In genomic region chr1:232597721-232598120, GRCh38 we compare ENCODE assay signal across 15 cellular contexts. TPM values are rescaled to one million over a fixed set of nuclear protein-coding genes. Genes with fewer than 3 reads are reported as not detected.
DNase-seq lines count a peak whose midpoint lies in the region; ATAC-seq, FAIRE-seq and TF ChIP-seq lines count a peak whose summit lies in the region.
"Had no signal": no experiment of that assay in that cellular context is flagged by ENCODE, and none has a peak within 500 bp of the region (broad histone marks: within the 10 kb centered on the region; RNA-seq: fewer than 3 reads in every experiment).

No MANE protein-coding gene starts in this region.

- H3K9me3 ChIP-seq in small intestine (ENCODE audit: control insufficient read depth, low read depth): no peaks in the 10 kb centered on the region
- H3K9me3 ChIP-seq in ovary: no peaks in the 10 kb centered on the region
- H3K9me3 ChIP-seq: A549 had no signal

- no peak overlapping the region for H3K4me3 Mint-ChIP-seq in activated CD4-positive, alpha-beta T cell treated with anti-CD3 and anti-CD28 coated beads, Interleukin-2, amount 10 ng/mL, durations not matched to agents 7 days and 5 days

- no peak for FAIRE-seq in small intestine (lab: Jason Lieb, UNC)
- FAIRE-seq: A549, endometrium had no signal

- CTCF ChIA-PET in activated CD4-positive, alpha-beta T cell treated with anti-CD3 and anti-CD28 coated beads, Interleukin-2, amount 10 ng/mL, durations not matched to agents 7 days and 5 days (lab: Charles Lee): interaction anchor here (0.9 to 1.8 kb wide), 4 partner anchors 8 to 33 kb away, joined by 3 to 6 read pairs (median 4); partner anchors contain the start of gene SIPA1L2

- peak overlapping the region; percentile 82 for H3K27ac Mint-ChIP-seq in activated CD4-positive, alpha-beta T cell treated with anti-CD3 and anti-CD28 coated beads, Interleukin-2, amount 10 ng/mL, durations not matched to agents 7 days and 5 days

- H3K27me3 ChIP-seq in small intestine (ENCODE audit: control insufficient read depth in 2 of 2, insufficient read depth in 2 of 2, low read length in 2 of 2) (no peaks in the 10 kb centered on the region), ovary (no peaks in the 10 kb centered on the region)

- peaks cover 12% of the 10 kb centered on the region for H3K36me3 Mint-ChIP-seq in activated CD4-positive, alpha-beta T cell treated with anti-CD3 and anti-CD28 coated beads, Interleukin-2, amount 10 ng/mL, durations not matched to agents 7 days and 5 days (ENCODE audit: low read depth)

- H3K9me3 Mint-ChIP-seq in activated CD4-positive, alpha-beta T cell treated with anti-CD3 and anti-CD28 coated beads, Interleukin-2, amount 10 ng/mL, durations not matched to agents 7 days and 5 days: peaks cover 2% of the 10 kb centered on the region

- intact Hi-C loops in ovary (cut with DNase I): no loop called here

- peaks cover 46% of the 10 kb centered on the region for H3K4me1 Mint-ChIP-seq in activated CD4-positive, alpha-beta T cell treated with anti-CD3 and anti-CD28 coated beads, Interleukin-2, amount 10 ng/mL, durations not matched to agents 7 days and 5 days

- no peaks in the 10 kb centered on the region for H3K27me3 Mint-ChIP-seq in activated CD4-positive, alpha-beta T cell treated with anti-CD3 and anti-CD28 coated beads, Interleukin-2, amount 10 ng/mL, durations not matched to agents 7 days and 5 days

- TF ChIP-seq CTCF in ovary (IDR thresholded peaks at IDR 0.05): no peak

- DNase-seq in activated CD4-positive, alpha-beta T cell treated with anti-CD3 and anti-CD28 coated beads, Interleukin-2, amount 10 ng/mL, durations not matched to agents 7 days and 5 days: no peak
- no peak for DNase-seq in activated CD4-positive, alpha-beta T cell treated with anti-CD3 and anti-CD28 coated beads, Interleukin-2, amount 50 U/mL, for 4 hours
- DNase-seq in small intestine (peak; percentile 43), ovary (no peak), NCI-H82 (lab: John Stamatoyannopoulos, UW) (no peak), retina (no peak)
- DNase-seq: amniotic stem cell, EL, GM23248, KBM-7, NCI-H446 treated with DMSO at 0.1 percent for 48 hours had no signal

- 20 to 54% (median 33%) methylated on average over 2 of the region's 2 CpGs for WGBS in small intestine, 3 donors
- 94 to 96% (median 96%) methylated on average over 2 of the region's 2 CpGs for WGBS in ovary, 3 donors

- H3K4me3 ChIP-seq in small intestine (ENCODE audit: low read depth in 1 of 2, low read length in 2 of 2) (no peak overlapping the region), ovary (no peak overlapping the region)
- H3K4me3 ChIP-seq: A549, GM23248 had no signal

- H3K36me3 ChIP-seq in small intestine (ENCODE audit: control insufficient read depth in 2 of 2, insufficient read depth in 2 of 2, low read length in 2 of 2) (no peaks in the 10 kb centered on the region), ovary (no peaks in the 10 kb centered on the region)

- POLR2A ChIA-PET in activated CD4-positive, alpha-beta T cell treated with anti-CD3 and anti-CD28 coated beads, Interleukin-2, amount 10 ng/mL, durations not matched to agents 7 days and 5 days (lab: Charles Lee): no interaction called here

- H3K4me1 ChIP-seq in small intestine (ENCODE audit: control insufficient read depth in 2 of 2, insufficient read depth in 1 of 2, low read depth in 1 of 2, low read length in 1 of 2) (peaks cover 10 to 15% of the 10 kb centered on the region in 2 donors), ovary (ENCODE audit: insufficient read depth) (peaks cover 16% of the 10 kb centered on the region)

- TF ChIP-seq POLR2A in ovary (IDR thresholded peaks at IDR 0.05): no peak

- peak overlapping the region in 1 of 2 donors; percentile 15 for H3K27ac ChIP-seq in small intestine (ENCODE audit: low read depth in 1 of 2, low read length in 1 of 2)
- H3K27ac ChIP-seq in ovary: no peak overlapping the region
- H3K27ac ChIP-seq: A549, GM23248 had no signal

- peak; percentile 31 for ATAC-seq in GM21786 (IDR thresholded peaks at IDR 0.05; ENCODE audit: unreplicated experiment)
- peak; percentile 48 for ATAC-seq in HG03432 (IDR thresholded peaks at IDR 0.05; ENCODE audit: unreplicated experiment)
- ATAC-seq: A549 had no signal

- TF ChIP-seq EP300 in ovary (IDR thresholded peaks at IDR 0.05): no peak

RNA-seq across cellular contexts. Expression of gene SIPA1L2, which starts 32.2 kb away (rescaled TPM):
- under 1 TPM; 0.62 to 0.77 TPM for total RNA-seq in activated CD4-positive, alpha-beta T cell treated with anti-CD3 and anti-CD28 coated beads, Interleukin-2, amount 10 ng/mL, durations not matched to agents 7 days and 5 days
- polyA plus RNA-seq in small intestine (10 to 100 TPM in 1 of 3 donors, 1 to 10 TPM in 2; 4.1 to 10.4 (median 4.5) TPM), ovary (10 to 100 TPM; 12.3 to 17.7 TPM)
- 10 to 100 TPM; 12.9 to 52.9 (median 31.7) TPM for total RNA-seq in ovary

Comparison
In these comparisons a context has a peak if more than half of its experiments do, and no peak if none do; other contexts are left out.
1. RNA of gene SIPA1L2, which starts 32.2 kb away (total RNA-seq): 12.9 to 52.9 TPM in ovary; 0.62 to 0.77 TPM in activated CD4-positive, alpha-beta T cell treated with anti-CD3 and anti-CD28 coated beads, Interleukin-2, amount 10 ng/mL, durations not matched to agents 7 days and 5 days; every median in the first group is over 4 times any median in the second.